ENCODE assay signal across 15 cellular contexts in the genomic region with DNA sequence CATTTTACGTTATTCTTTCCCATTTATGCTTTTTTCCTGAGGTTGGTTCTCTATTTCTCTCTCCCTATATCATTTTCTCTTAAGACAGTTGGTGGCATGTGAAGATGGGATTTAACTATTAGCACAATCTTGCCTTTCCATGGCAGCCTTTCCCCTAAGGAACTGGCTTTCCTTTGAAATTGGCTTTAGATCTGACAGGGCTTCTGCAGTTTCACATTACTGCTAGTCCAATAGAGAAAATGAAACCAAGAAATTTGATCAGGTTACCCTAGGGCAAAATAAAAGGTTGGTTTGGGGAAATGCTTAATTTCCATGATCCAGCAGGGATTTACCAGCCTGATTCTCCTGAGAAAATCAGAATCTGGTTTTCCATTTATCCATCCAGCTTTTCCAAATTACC. TPM values are rescaled to one million over a fixed set of nuclear protein-coding genes. Genes with fewer than 3 reads are reported as not detected.
DNase-seq lines count a peak whose midpoint lies in the region; ATAC-seq, FAIRE-seq and TF ChIP-seq lines count a peak whose summit lies in the region.
"Had no signal": no experiment of that assay in that cellular context is flagged by ENCODE, and none has a peak within 500 bp of the region (broad histone marks: within the 10 kb centered on the region; RNA-seq: fewer than 3 reads in every experiment).

No MANE protein-coding gene starts in this region.

- H3K9me1 ChIP-seq in keratinocyte (ENCODE audit: control insufficient read depth, extremely low read depth, insufficient read depth, low read length) = no peaks in the 10 kb centered on the region

- ATAC-seq in GM18868 (IDR thresholded peaks at IDR 0.05; ENCODE audit: unreplicated experiment) (peak; percentile 76), GM21717 (IDR thresholded peaks at IDR 0.05; ENCODE audit: unreplicated experiment) (peak; percentile 82), HG03432 (IDR thresholded peaks at IDR 0.05; ENCODE audit: unreplicated experiment) (peak; percentile 85)
- ATAC-seq: activated T-cell treated with anti-CD3 and anti-CD28 coated beads, Interleukin-2, amount 50 U/mL, for 72 hours had no signal

- H3K36me3 ChIP-seq in keratinocyte (ENCODE audit: control insufficient read depth in 2 of 2, extremely low read depth in 1 of 2, insufficient read depth in 2 of 2, low read length in 2 of 2) = no peaks in the 10 kb centered on the region
- no peaks in the 10 kb centered on the region for H3K36me3 ChIP-seq in vagina
- H3K36me3 ChIP-seq: thoracic aorta had no signal

- peak overlapping the region; percentile 40 for H2AFZ ChIP-seq in keratinocyte (ENCODE audit: control insufficient read depth, low read length)
- H2AFZ ChIP-seq: PC-9 had no signal

- H3K9me3 ChIP-seq in keratinocyte (ENCODE audit: control insufficient read depth, low read depth, low read length) = no peaks in the 10 kb centered on the region
- no peaks in the 10 kb centered on the region for H3K9me3 ChIP-seq in vagina
- H3K9me3 ChIP-seq: thoracic aorta had no signal

- H3K9ac ChIP-seq in keratinocyte (ENCODE audit: control insufficient read depth, extremely low read depth, insufficient read depth, low read length) = no peak overlapping the region

- H3K4me1 ChIP-seq in keratinocyte (ENCODE audit: control insufficient read depth, extremely low read depth, insufficient read depth, low read length) (no peaks in the 10 kb centered on the region), vagina (no peaks in the 10 kb centered on the region)

- H3K4me3 ChIP-seq in keratinocyte (ENCODE audit: control insufficient read depth in 2 of 3, extremely low read depth in 1 of 3, insufficient read depth in 2 of 3, low read depth in 1 of 3, low read length in 3 of 3) (no peak overlapping the region), vagina (no peak overlapping the region)
- H3K4me3 ChIP-seq: PC-9, thoracic aorta had no signal

- dilution Hi-C loops in keratinocyte (cut with MboI; ENCODE audit: extremely low pct_ligation_motif_present, low sequenced_read_pairs) = no loop called here

- no peak overlapping the region for H3K27ac ChIP-seq in keratinocyte (ENCODE audit: control insufficient read depth, insufficient read depth, low read length)
- no peak overlapping the region for H3K27ac ChIP-seq in vagina
- H3K27ac ChIP-seq: HL-60, PC-9, thoracic aorta had no signal

- H4K20me1 ChIP-seq in keratinocyte (ENCODE audit: control insufficient read depth, extremely low read depth, insufficient read depth, low read length) = no peaks in the 10 kb centered on the region

- H3K27me3 ChIP-seq in keratinocyte (ENCODE audit: control insufficient read depth, extremely low read depth, insufficient read depth, low read length) = no peaks in the 10 kb centered on the region
- no peaks in the 10 kb centered on the region for H3K27me3 ChIP-seq in vagina

- no peaks in the 10 kb centered on the region for H3K9me3 Mint-ChIP-seq in osteocyte (ENCODE audit: unreplicated experiment)
- H3K9me3 Mint-ChIP-seq: activated T-cell treated with anti-CD3 and anti-CD28 coated beads, Interleukin-2, amount 50 U/mL, for 72 hours had no signal

- no peaks in the 10 kb centered on the region for H3K4me1 Mint-ChIP-seq in osteocyte (ENCODE audit: unreplicated experiment)

- TF ChIP-seq CTCF in keratinocyte (optimal IDR thresholded peaks at IDR 0.05 in 1 of 3, IDR thresholded peaks at IDR 0.05 in 1 of 3, conservative IDR thresholded peaks at IDR 0.05 in 1 of 3; ENCODE audit: extremely low read depth in 1 of 3, insufficient read depth in 2 of 3, low read length in 3 of 3) (no peak), vagina (IDR thresholded peaks at IDR 0.05) (no peak), osteocyte (IDR thresholded peaks at IDR 0.05) (no peak)

- intact Hi-C loops in vagina (cut with DNase I) = no loop called here

- DNase-seq in keratinocyte (ENCODE audit: low read depth, low spot score) = no peak
- DNase-seq in glomerular visceral epithelial cell (ENCODE audit: extremely low spot score) = no peak
- no peak for DNase-seq in COLO829 (ENCODE audit: low spot score)
- DNase-seq in vagina (ENCODE audit: extremely low spot score in 2 of 2) = no peak
- no peak for DNase-seq in osteocyte (ENCODE audit: extremely low spot score, unreplicated experiment)
- DNase-seq: activated T-cell treated with anti-CD3 and anti-CD28 coated beads, Interleukin-2, amount 50 U/mL, for 72 hours; islet precursor cell; nucleus accumbens; PC-9; stimulated activated CD4-positive, alpha-beta T cell treated with anti-CD3 and anti-CD28 coated beads, Interleukin-4, amount 100 ng/mL, for 1 hour had no signal

- H3K27me3 Mint-ChIP-seq in osteocyte (ENCODE audit: unreplicated experiment) = no peaks in the 10 kb centered on the region

- no peak overlapping the region for H3K4me3 Mint-ChIP-seq in osteocyte (ENCODE audit: unreplicated experiment)
- H3K4me3 Mint-ChIP-seq: activated T-cell treated with anti-CD3 and anti-CD28 coated beads, Interleukin-2, amount 50 U/mL, for 72 hours had no signal

- no peak overlapping the region for H3K27ac Mint-ChIP-seq in osteocyte (ENCODE audit: unreplicated experiment)
- H3K27ac Mint-ChIP-seq: activated T-cell treated with anti-CD3 and anti-CD28 coated beads, Interleukin-2, amount 50 U/mL, for 72 hours had no signal

- FAIRE-seq in keratinocyte (lab: Jason Lieb, UNC) = no peak

- no peaks in the 10 kb centered on the region for H3K79me2 ChIP-seq in keratinocyte (ENCODE audit: control insufficient read depth, insufficient read depth, low read length)

- no peak overlapping the region for H3K4me2 ChIP-seq in keratinocyte (ENCODE audit: control insufficient read depth, extremely low read depth, insufficient read depth, low read depth, low read length)
- H3K4me2 ChIP-seq: PC-9 had no signal

- no peak for TF ChIP-seq POLR2A in vagina (IDR thresholded peaks at IDR 0.05)

- no peaks in the 10 kb centered on the region for H3K36me3 Mint-ChIP-seq in osteocyte (ENCODE audit: unreplicated experiment)

RNA-seq across cellular contexts. Expression of gene CHL1, which starts 22.7 kb away (rescaled TPM):
- polyA plus RNA-seq in keratinocyte = 0.04 to 0.14 TPM (median 0.09 TPM) in 3 replicates
- 0.10 TPM for polyA plus RNA-seq in keratinocyte (2011; ENCODE audit: low read depth)
- polyA plus RNA-seq in keratinocyte (2011; cell fraction: cytosol; rRNA removed) = 0.10 TPM in 1 of 2 replicates, not detected in the other
- 0.08 TPM in 2 replicates for polyA plus RNA-seq in keratinocyte (2011; cell fraction: nucleus; rRNA removed)
- polyA plus RNA-seq in keratinocyte (2012; ENCODE audit: low replicate concordance) = 0.31 TPM in 1 of 2 replicates, not detected in the other
- 0.03 TPM in 1 of 3 replicates, not detected in the others for polyA minus RNA-seq in keratinocyte
- not detected for polyA minus RNA-seq in keratinocyte (2011; cell fraction: cytosol; rRNA and poly(A)+ RNA removed)
- 0.23 TPM in 1 of 2 replicates, not detected in the other for polyA minus RNA-seq in keratinocyte (2011; cell fraction: nucleus; rRNA and poly(A)+ RNA removed)
- total RNA-seq in vagina (25.8 TPM), osteocyte (not detected in 2 replicates)
- total RNA-seq: activated T-cell treated with anti-CD3 and anti-CD28 coated beads, Interleukin-2, amount 50 U/mL, for 72 hours; PC-9 had no signal

Comparison
In these comparisons a context has a peak if more than half of its experiments do, and no peak if none do; other contexts are left out.
1. RNA of gene CHL1, which starts 22.7 kb away (total RNA-seq): 25.8 TPM in vagina (single experiment); not detected in osteocyte; every median in the first group is over 10 times any median in the second.
2. Peak in every context shown above with its lines, with median percentiles within 50 percentile points of each other: ATAC-seq.